1 cellular context compared by ENCODE assay signal in the genomic region with DNA sequence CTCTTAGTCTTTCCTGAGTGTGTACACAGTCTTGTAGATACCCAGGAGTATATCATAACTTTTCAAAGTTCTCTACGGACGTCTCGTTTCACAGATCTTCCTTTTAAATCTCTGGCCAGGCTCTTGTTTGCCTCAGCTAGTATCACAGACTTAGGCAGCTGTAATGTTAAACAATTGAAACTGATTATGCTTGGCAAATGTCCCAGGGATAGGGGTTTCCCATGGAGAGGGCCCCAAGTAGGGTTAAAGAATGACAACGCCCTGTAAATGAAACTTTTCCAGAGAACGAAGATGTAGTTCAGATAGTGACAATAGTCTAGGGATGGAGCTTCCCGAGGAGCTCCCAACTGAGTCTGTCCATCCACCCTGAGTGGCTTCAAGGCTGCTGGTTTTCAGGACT.
TF ChIP-seq lines count a peak whose summit lies in the region.

No MANE protein-coding gene starts in this region.

TF ChIP-seq in endothelial cell of umbilical vein, 7 proteins besides CTCF, POLR2A, EP300 and RAD21:
- TF ChIP-seq MYC (IDR thresholded peaks at IDR 0.05; ENCODE audit: low read depth, low read length) (no peak), FOS (IDR thresholded peaks at IDR 0.05; ENCODE audit: borderline replicate concordance, insufficient read depth, low read length) (no peak), EZH2 (IDR thresholded peaks at IDR 0.05; ENCODE audit: borderline replicate concordance, low read depth, low read length, severe bottlenecking) (no peak), GATA2 (IDR thresholded peaks at IDR 0.05; ENCODE audit: insufficient read depth, insufficient read length, low read depth, low read length) (no peak), POLR2AphosphoS5 (IDR thresholded peaks at IDR 0.05; ENCODE audit: insufficient read depth, low read depth, low read length) (no peak), JUN (IDR thresholded peaks at IDR 0.05; ENCODE audit: borderline replicate concordance, insufficient read depth, insufficient read length, low read depth) (no peak)
- TF ChIP-seq, protein P1, sequence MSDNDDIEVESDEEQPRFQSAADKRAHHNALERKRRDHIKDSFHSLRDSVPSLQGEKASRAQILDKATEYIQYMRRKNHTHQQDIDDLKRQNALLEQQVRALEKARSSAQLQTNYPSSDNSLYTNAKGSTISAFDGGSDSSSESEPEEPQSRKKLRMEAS (IDR thresholded peaks at IDR 0.05; ENCODE audit: insufficient read depth, insufficient read length), result no peak
